ENCODE assay signal across 1 cellular context in the genomic region with DNA sequence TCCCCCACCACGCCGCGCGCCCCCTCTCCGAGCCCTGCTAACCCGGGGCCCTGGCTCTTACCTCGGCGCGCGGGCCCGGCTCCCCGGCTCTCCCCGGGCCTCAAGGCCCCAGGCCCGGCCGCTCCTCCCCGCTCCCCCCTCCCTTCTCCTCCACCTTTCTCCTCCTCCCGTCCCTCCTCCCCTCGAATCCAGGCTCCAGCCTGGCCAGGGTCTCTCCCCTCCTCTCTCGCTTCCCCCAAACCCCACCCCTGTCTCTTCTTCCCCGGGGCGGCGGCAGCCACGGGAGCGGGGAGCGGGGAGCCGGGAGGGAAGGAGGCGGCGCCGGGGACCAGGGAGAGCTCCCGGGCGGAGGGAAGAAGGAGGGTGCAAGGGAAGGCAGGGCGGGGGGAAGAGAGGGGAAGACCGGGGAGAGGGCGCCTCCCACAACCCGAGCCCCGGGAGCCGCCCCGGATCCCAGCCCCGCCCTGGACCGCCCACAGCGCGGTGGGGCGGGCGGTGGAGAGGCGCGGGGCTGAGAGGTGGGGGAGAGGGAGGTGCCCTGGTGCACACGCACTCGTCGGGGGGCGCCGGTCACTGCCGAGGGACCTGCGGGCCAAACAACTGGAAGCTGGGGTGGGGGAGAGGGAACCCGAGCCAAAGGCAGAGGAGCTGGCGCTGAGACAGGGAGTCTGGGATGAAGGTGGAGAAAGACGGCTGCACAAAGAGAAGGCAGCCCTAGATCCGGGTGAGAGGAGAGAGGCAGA.
TF ChIP-seq lines count a peak whose summit lies in the region.

GABBR1 (minus strand) TSS at position 395 of the 743 bp plus-strand sequence. CDS start 798 bp downstream, outside the sequence.

TF ChIP-seq in K562, 482 proteins besides CTCF, POLR2A, EP300 and RAD21 (continued from another document and continues in another):
- TF ChIP-seq MGA (IDR thresholded peaks at IDR 0.05), result no peak
- no peak for TF ChIP-seq BRCA1 (IDR thresholded peaks at IDR 0.05)
- no peak for TF ChIP-seq BRCA1 (CRISPR knock-in tag; IDR thresholded peaks at IDR 0.05)
- TF ChIP-seq, protein P1, sequence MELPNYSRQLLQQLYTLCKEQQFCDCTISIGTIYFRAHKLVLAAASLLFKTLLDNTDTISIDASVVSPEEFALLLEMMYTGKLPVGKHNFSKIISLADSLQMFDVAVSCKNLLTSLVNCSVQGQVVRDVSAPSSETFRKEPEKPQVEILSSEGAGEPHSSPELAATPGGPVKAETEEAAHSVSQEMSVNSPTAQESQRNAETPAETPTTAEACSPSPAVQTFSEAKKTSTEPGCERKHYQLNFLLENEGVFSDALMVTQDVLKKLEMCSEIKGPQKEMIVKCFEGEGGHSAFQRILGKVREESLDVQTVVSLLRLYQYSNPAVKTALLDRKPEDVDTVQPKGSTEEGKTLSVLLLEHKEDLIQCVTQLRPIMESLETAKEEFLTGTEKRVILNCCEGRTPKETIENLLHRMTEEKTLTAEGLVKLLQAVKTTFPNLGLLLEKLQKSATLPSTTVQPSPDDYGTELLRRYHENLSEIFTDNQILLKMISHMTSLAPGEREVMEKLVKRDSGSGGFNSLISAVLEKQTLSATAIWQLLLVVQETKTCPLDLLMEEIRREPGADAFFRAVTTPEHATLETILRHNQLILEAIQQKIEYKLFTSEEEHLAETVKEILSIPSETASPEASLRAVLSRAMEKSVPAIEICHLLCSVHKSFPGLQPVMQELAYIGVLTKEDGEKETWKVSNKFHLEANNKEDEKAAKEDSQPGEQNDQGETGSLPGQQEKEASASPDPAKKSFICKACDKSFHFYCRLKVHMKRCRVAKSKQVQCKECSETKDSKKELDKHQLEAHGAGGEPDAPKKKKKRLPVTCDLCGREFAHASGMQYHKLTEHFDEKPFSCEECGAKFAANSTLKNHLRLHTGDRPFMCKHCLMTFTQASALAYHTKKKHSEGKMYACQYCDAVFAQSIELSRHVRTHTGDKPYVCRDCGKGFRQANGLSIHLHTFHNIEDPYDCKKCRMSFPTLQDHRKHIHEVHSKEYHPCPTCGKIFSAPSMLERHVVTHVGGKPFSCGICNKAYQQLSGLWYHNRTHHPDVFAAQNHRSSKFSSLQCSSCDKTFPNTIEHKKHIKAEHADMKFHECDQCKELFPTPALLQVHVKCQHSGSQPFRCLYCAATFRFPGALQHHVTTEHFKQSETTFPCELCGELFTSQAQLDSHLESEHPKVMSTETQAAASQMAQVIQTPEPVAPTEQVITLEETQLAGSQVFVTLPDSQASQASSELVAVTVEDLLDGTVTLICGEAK (IDR thresholded peaks at IDR 0.05), result no peak
- TF ChIP-seq, protein P1 (CRISPR knock-in tag; IDR thresholded peaks at IDR 0.05), result no peak
- TF ChIP-seq RFX1 (IDR thresholded peaks at IDR 0.05), result no peak
- TF ChIP-seq TARDBP (IDR thresholded peaks at IDR 0.05), result no peak
- no peak for TF ChIP-seq CBX5 (IDR thresholded peaks at IDR 0.05; ENCODE audit: borderline replicate concordance, low read depth)
- TF ChIP-seq, protein P2, sequence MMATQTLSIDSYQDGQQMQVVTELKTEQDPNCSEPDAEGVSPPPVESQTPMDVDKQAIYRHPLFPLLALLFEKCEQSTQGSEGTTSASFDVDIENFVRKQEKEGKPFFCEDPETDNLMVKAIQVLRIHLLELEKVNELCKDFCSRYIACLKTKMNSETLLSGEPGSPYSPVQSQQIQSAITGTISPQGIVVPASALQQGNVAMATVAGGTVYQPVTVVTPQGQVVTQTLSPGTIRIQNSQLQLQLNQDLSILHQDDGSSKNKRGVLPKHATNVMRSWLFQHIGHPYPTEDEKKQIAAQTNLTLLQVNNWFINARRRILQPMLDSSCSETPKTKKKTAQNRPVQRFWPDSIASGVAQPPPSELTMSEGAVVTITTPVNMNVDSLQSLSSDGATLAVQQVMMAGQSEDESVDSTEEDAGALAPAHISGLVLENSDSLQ (IDR thresholded peaks at IDR 0.05), result no peak
- no peak; the same call in 1 of the 2 replicates for TF ChIP-seq ZNF384 (IDR thresholded peaks at IDR 0.05; ENCODE audit: low read depth, low read length)
- no peak for TF ChIP-seq ASH1L (IDR thresholded peaks at IDR 0.05; ENCODE audit: borderline replicate concordance, low read depth, partially characterized antibody)
- no peak for TF ChIP-seq KLF10 (CRISPR knock-in tag; IDR thresholded peaks at IDR 0.05)
- no peak for TF ChIP-seq ILK (tag; IDR thresholded peaks at IDR 0.05; ENCODE audit: borderline replicate concordance, low read depth)
- TF ChIP-seq, protein P3, sequence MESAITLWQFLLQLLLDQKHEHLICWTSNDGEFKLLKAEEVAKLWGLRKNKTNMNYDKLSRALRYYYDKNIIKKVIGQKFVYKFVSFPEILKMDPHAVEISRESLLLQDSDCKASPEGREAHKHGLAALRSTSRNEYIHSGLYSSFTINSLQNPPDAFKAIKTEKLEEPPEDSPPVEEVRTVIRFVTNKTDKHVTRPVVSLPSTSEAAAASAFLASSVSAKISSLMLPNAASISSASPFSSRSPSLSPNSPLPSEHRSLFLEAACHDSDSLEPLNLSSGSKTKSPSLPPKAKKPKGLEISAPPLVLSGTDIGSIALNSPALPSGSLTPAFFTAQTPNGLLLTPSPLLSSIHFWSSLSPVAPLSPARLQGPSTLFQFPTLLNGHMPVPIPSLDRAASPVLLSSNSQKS (CRISPR knock-in tag; IDR thresholded peaks at IDR 0.05), result no peak
- TF ChIP-seq ZFP1 (CRISPR knock-in tag; IDR thresholded peaks at IDR 0.05), result no peak
- TF ChIP-seq GTF2E2 (tag; IDR thresholded peaks at IDR 0.05), result no peak
- no peak for TF ChIP-seq ZFP36 (IDR thresholded peaks at IDR 0.05; ENCODE audit: low read depth, low read length, partially characterized antibody)
- TF ChIP-seq ZNF232 (CRISPR knock-in tag; IDR thresholded peaks at IDR 0.05), result no peak
- peak; percentile 24; the same call in 1 of the 2 replicates for TF ChIP-seq NFIC (IDR thresholded peaks at IDR 0.05)
- TF ChIP-seq, protein P4, sequence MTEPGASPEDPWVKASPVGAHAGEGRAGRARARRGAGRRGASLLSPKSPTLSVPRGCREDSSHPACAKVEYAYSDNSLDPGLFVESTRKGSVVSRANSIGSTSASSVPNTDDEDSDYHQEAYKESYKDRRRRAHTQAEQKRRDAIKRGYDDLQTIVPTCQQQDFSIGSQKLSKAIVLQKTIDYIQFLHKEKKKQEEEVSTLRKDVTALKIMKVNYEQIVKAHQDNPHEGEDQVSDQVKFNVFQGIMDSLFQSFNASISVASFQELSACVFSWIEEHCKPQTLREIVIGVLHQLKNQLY (CRISPR knock-in tag; conservative IDR thresholded peaks at IDR 0.05), result no peak
- peak; percentile 78 for TF ChIP-seq KLF1 (tag; IDR thresholded peaks at IDR 0.05)
- TF ChIP-seq TEAD2 (tag; IDR thresholded peaks at IDR 0.05), result no peak
- no peak for TF ChIP-seq RBM15 (IDR thresholded peaks at IDR 0.05; ENCODE audit: insufficient read depth, low read length)
- TF ChIP-seq ZNF785 (CRISPR knock-in tag; IDR thresholded peaks at IDR 0.05), result no peak
- TF ChIP-seq LARP7 (IDR thresholded peaks at IDR 0.05), result no peak
- no peak for TF ChIP-seq ZFPM2 (CRISPR knock-in tag; IDR thresholded peaks at IDR 0.05)
- TF ChIP-seq GTF2F1 (IDR thresholded peaks at IDR 0.05; ENCODE audit: low read depth, low read length), result no peak
- peak; percentile 68; the same call in 1 of the 2 replicates for TF ChIP-seq PHF8 (IDR thresholded peaks at IDR 0.05; ENCODE audit: borderline replicate concordance, low read length)
- peak in 1 of 3 experiments; percentile 12 for TF ChIP-seq YY1 (IDR thresholded peaks at IDR 0.05; ENCODE audit: borderline replicate concordance in 1 of 3, control insufficient read depth in 1 of 3, extremely low read depth in 1 of 3, insufficient read depth in 3 of 3, insufficient read length in 1 of 3, insufficient replicate concordance in 2 of 3, low read depth in 1 of 3, low read length in 2 of 3)
- TF ChIP-seq HNRNPK (IDR thresholded peaks at IDR 0.05; ENCODE audit: low read depth, low read length, poor library complexity, severe bottlenecking), result peak; percentile 85
